Comparison of ENCODE assay signal across 9 cellular contexts in the genomic region with DNA sequence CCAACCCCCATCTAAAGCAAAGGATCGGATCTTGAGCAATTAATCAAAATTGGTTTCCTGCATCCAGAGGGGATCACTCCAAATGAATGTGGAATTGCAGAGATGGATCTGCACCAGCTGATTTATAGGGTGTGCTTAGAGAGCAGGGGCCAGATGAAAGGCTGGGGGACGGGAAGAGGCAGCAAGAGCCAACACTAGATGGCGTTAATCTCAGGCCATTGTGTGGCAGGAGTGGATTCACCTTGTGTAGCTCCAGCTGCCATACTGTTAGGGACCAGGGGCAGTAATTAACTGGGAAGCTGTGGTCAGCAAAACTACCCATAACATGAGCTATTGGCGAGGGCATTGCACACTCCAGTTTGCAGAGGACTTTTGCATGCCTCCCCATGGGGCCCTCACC. TPM values are rescaled to one million over a fixed set of nuclear protein-coding genes. Genes with fewer than 3 reads are reported as not detected.
DNase-seq lines count a peak whose midpoint lies in the region; ATAC-seq and TF ChIP-seq lines count a peak whose summit lies in the region.
"Had no signal": no experiment of that assay in that cellular context is flagged by ENCODE, and none has a peak within 500 bp of the region (broad histone marks: within the 10 kb centered on the region; RNA-seq: fewer than 3 reads in every experiment).

No MANE protein-coding gene starts in this region.

- H3K27ac Mint-ChIP-seq in nephron = no peak overlapping the region
- H3K27ac Mint-ChIP-seq: activated naive CD4-positive, alpha-beta T cell treated with anti-CD3 and anti-CD28 coated beads, Interleukin-2, amount 50 U/mL, for 72 hours had no signal

- no peak overlapping the region for H3K4me3 ChIP-seq in cardiac muscle cell
- H3K4me3 ChIP-seq in adrenal gland = no peak overlapping the region
- no peak overlapping the region for H3K4me3 ChIP-seq in psoas muscle

- no peak overlapping the region for H3K4me3 Mint-ChIP-seq in nephron

- no peaks in the 10 kb centered on the region for H3K36me3 Mint-ChIP-seq in nephron (ENCODE audit: low read depth)
- H3K36me3 Mint-ChIP-seq: activated naive CD4-positive, alpha-beta T cell treated with anti-CD3 and anti-CD28 coated beads, Interleukin-2, amount 50 U/mL, for 72 hours had no signal

- H3K27me3 ChIP-seq in cardiac muscle cell (no peaks in the 10 kb centered on the region), adrenal gland (no peaks in the 10 kb centered on the region), psoas muscle (ENCODE audit: insufficient read depth in 3 of 3, low read length in 2 of 3) (no peaks in the 10 kb centered on the region)

- no peaks in the 10 kb centered on the region for H3K36me3 ChIP-seq in cardiac muscle cell
- no peaks in the 10 kb centered on the region for H3K36me3 ChIP-seq in adrenal gland (replicated peaks in 1 of 2)
- no peaks in the 10 kb centered on the region for H3K36me3 ChIP-seq in psoas muscle (ENCODE audit: insufficient read depth in 1 of 2, low read depth in 1 of 2)

- H3K27ac ChIP-seq in cardiac muscle cell (no peak overlapping the region), adrenal gland (no peak overlapping the region), caudate nucleus (ENCODE audit: low read depth, low read length) (no peak overlapping the region), psoas muscle (no peak overlapping the region)

- 66 to 72% (median 70%) methylated on average over 4 of the region's 4 CpGs for WGBS in adrenal gland, 4 donors
- 79 to 84% (median 83%) methylated on average over 4 of the region's 4 CpGs for WGBS in psoas muscle, 3 donors

- peaks cover 12% of the 10 kb centered on the region for H3K27me3 Mint-ChIP-seq in nephron (ENCODE audit: low read depth)

- ATAC-seq in Right ventricle myocardium superior (ENCODE audit: poor library complexity) (no peak), psoas muscle (no peak)

- H3K4me1 ChIP-seq in cardiac muscle cell (ENCODE audit: low read depth) (peaks cover 3% of the 10 kb centered on the region), adrenal gland (replicated peaks in 1 of 2) (peaks cover 0 to 6% of the 10 kb centered on the region in 2 donors), psoas muscle (no peaks in the 10 kb centered on the region)

- intact Hi-C loops in Right ventricle myocardium superior (cut with DNase I) = no loop called here
- intact Hi-C loops in adrenal gland (cut with DNase I) = loop anchor here in 1 of 2 donors (10.0 kb wide), 1 partner anchor 67 kb away; the partner anchor contains the start of gene MAP6
- intact Hi-C loops in psoas muscle (cut with DNase I) = no loop called here

- TF ChIP-seq POLR2A in adrenal gland (IDR thresholded peaks at IDR 0.05) = no peak

- TF ChIP-seq CTCF in cardiac muscle cell (IDR thresholded peaks at IDR 0.05; ENCODE audit: low read depth, low read length) = peak; percentile 67
- TF ChIP-seq CTCF in adrenal gland (IDR thresholded peaks at IDR 0.05) = peak in 5 of 6 experiments; percentile 24 to 48 (median 39)
- peak; percentile 35 to 53 (median 44) for TF ChIP-seq CTCF in nephron (IDR thresholded peaks at IDR 0.05; ENCODE audit: unreplicated experiment in 3 of 3)
- no peak for TF ChIP-seq CTCF in psoas muscle (IDR thresholded peaks at IDR 0.05)

- H3K9me3 Mint-ChIP-seq in nephron = no peaks in the 10 kb centered on the region
- H3K9me3 Mint-ChIP-seq: activated naive CD4-positive, alpha-beta T cell treated with anti-CD3 and anti-CD28 coated beads, Interleukin-2, amount 50 U/mL, for 72 hours had no signal

- H3K4me1 Mint-ChIP-seq in nephron = peaks cover 28% of the 10 kb centered on the region

- DNase-seq in cardiac muscle cell (ENCODE audit: low read depth in 1 of 2, low spot score in 1 of 2) (peak; percentile 47 to 77), Right ventricle myocardium superior (no peak), NCI-H1930 (lab: John Stamatoyannopoulos, UW) (peak; percentile 15 to 49), adrenal gland (peak in 1 of 7 donors; percentile 30), caudate nucleus (lab: John Stamatoyannopoulos, UW) (no peak), psoas muscle (no peak)
- DNase-seq in activated T-cell treated with anti-CD3 and anti-CD28 coated beads, Interleukin-2, amount 50 U/mL, for 48 hours = no peak

- H3K9me3 ChIP-seq in cardiac muscle cell (ENCODE audit: low read depth) (no peaks in the 10 kb centered on the region), adrenal gland (replicated peaks in 1 of 3) (no peaks in the 10 kb centered on the region), psoas muscle (no peaks in the 10 kb centered on the region)

RNA-seq across cellular contexts. Expression of gene SERPINH1, which starts 35.6 kb away (rescaled TPM):
- total RNA-seq in cardiac muscle cell (955 and 1,181 TPM in 2 replicates), Right ventricle myocardium superior (54.0 TPM), adrenal gland (100 to 1,000 TPM; 156 to 529 (median 221) TPM), psoas muscle (10 to 100 TPM; 27.7 to 43.3 (median 31.3) TPM)
- polyA plus RNA-seq in cardiac muscle cell (441 and 444 TPM in 2 replicates), adrenal gland (100 to 1,000 TPM in 2 of 3 donors, 10 to 100 TPM in 1; 93.6 to 152 (median 127) TPM), psoas muscle (10 to 100 TPM; 11.6 to 29.8 (median 15.6) TPM)

Comparison
In these comparisons a context has a peak if more than half of its experiments do, and no peak if none do; other contexts are left out.
1. DNase-seq: peak in cardiac muscle cell (2 of 2) and NCI-H1930 (2 of 2); none in Right ventricle myocardium superior (single experiment), activated T-cell treated with anti-CD3 and anti-CD28 coated beads, Interleukin-2, amount 50 U/mL, for 48 hours (0 of 2), caudate nucleus (0 of 61) and psoas muscle (0 of 2).